In the genomic region with DNA sequence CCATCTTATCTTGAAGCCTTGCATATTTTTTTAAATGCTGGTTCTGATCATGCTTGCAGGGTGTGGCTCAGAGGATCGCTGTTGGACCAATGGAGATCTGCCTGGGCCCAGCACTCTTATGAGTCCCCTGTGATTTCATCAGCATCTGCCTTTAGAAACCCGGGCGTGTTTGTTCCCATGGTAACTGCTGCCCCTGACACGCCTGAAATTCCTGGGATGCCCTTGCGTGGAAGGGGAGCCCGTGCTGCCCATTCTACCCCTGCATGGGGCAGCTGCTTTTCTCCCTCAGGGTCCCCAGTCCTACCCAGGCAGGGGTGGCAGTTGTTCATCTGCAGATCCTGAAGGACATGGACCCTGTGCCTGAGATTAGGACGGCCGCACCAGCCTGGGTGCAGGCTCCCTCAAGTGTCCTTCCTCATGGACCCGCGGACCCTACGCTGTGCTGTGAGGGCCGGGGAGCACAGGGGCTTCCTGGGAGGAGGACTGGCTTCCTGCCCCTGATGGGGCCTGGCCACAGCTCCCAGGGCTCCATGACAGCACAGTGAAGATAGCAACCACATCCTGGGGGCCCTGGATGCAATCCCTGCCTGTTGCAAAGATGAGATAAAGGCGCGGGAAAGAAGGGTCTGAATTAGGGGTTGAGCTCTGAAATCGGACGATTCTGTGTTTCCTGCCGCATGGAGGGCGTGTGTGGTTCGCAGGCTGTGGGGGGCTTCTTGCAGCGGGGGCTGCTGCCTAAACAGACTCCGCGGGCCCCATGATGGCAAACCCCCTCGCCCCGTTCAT, we compare ENCODE assay signal across 8 cellular contexts.
DNase-seq lines count a peak whose midpoint lies in the region; ATAC-seq, FAIRE-seq and TF ChIP-seq lines count a peak whose summit lies in the region.

No MANE protein-coding gene starts in this region.

- H2AFZ ChIP-seq in IMR-90 (replicated peaks; ENCODE audit: low read length, poor library complexity) (peak overlapping the region; percentile 46), astrocyte (ENCODE audit: low read depth, low read length) (peak overlapping the region; percentile 63)

- intact Hi-C loops in IMR-90 (cut with micrococcal nuclease), result no loop called here

- H3K9me3 Mint-ChIP-seq in astrocyte (ENCODE audit: unreplicated experiment), result peaks cover 2% of the 10 kb centered on the region

- H2BK5ac ChIP-seq in IMR-90 (ENCODE audit: low read depth, low read length, poor library complexity, severe bottlenecking), result no peak overlapping the region

- in situ Hi-C loops in IMR-90 (cut with MboI; ENCODE audit: low sequenced_read_pairs), result loop anchor here (25.0 kb wide), 1 partner anchor 805 kb away; no protein-coding TSS in a partner anchor

- H2BK120ac ChIP-seq in IMR-90 (ENCODE audit: low read depth, low read length), result no peak overlapping the region

- H3K23ac ChIP-seq in IMR-90 (ENCODE audit: low read depth, low read length), result no peak overlapping the region

- H3K56ac ChIP-seq in IMR-90 (ENCODE audit: extremely low read depth, insufficient read depth, low read length), result no peak overlapping the region

- no peak overlapping the region for H3K18ac ChIP-seq in IMR-90 (ENCODE audit: low read depth, low read length)

- no peaks in the 10 kb centered on the region for H3K36me3 ChIP-seq in BE2C
- no peaks in the 10 kb centered on the region; the same call in 1 of the 2 replicates for H3K36me3 ChIP-seq in IMR-90 (ENCODE audit: control insufficient read depth, insufficient read depth, low read length)
- H3K36me3 ChIP-seq in astrocyte (ENCODE audit: insufficient read depth, low read length), result no peaks in the 10 kb centered on the region
- H3K36me3 ChIP-seq in iPS-20b (ENCODE audit: insufficient read depth, low read depth, low read length), result no peaks in the 10 kb centered on the region
- no peaks in the 10 kb centered on the region for H3K36me3 ChIP-seq in stomach smooth muscle (ENCODE audit: control insufficient read depth in 2 of 2, insufficient read depth in 2 of 2, low read length in 2 of 2)

- no peak overlapping the region for H2BK20ac ChIP-seq in IMR-90 (ENCODE audit: low read depth, low read length)

- BruUV-seq in IMR-90 (replicated peaks; lab: Mats Ljungman, UMichigan), result no TSS peak

- peak; percentile 59 for DNase-seq in BE2C
- DNase-seq in IMR-90, result peak; percentile 49
- DNase-seq in astrocyte (ENCODE audit: low read depth), result peak; percentile 70
- no peak for DNase-seq in DMS153 (lab: John Stamatoyannopoulos, UW)
- DNase-seq in RCC 7860 (ENCODE audit: low spot score), result no peak
- DNase-seq in stimulated activated CD4-positive, alpha-beta T cell treated with anti-CD3 and anti-CD28 coated beads, Interleukin-4, amount 100 ng/mL, for 4 hours, result no peak

- 44% methylated on average over 17 of the region's 24 CpGs; no CpG with 5 or more reads in 1 of the 2 experiments for WGBS in IMR-90 (ENCODE audit: extremely low coverage in 2 of 2, insufficient read length in 1 of 2), 2 experiments

- peak overlapping the region; percentile 21; the same call in 1 of the 2 replicates for H3K4ac ChIP-seq in IMR-90 (ENCODE audit: low read depth, low read length)

- H3K27ac ChIP-seq in IMR-90 (ENCODE audit: insufficient read depth, low read length) (no peak overlapping the region), astrocyte (ENCODE audit: low read depth, low read length) (peak overlapping the region; percentile 15), iPS-20b (ENCODE audit: low read length) (no peak overlapping the region), stomach smooth muscle (ENCODE audit: low read length) (peak overlapping the region; percentile 41)

- dilution Hi-C loops in IMR-90 (cut with HindIII; ENCODE audit: low sequenced_read_pairs, unreplicated experiment), result no loop called here

- H3K4me1 Mint-ChIP-seq in astrocyte (ENCODE audit: low read depth, unreplicated experiment), result peaks cover 8% of the 10 kb centered on the region

- H3K4me3 ChIP-seq in BE2C (ENCODE audit: low read depth, low read length) (peak overlapping the region; percentile 80), IMR-90 (ENCODE audit: insufficient read depth, low read depth, low read length) (no peak overlapping the region), astrocyte (ENCODE audit: insufficient read depth, low read depth, low read length) (peak overlapping the region; percentile 55), iPS-20b (ENCODE audit: low read length) (peak overlapping the region; percentile 65), stomach smooth muscle (ENCODE audit: low read length in 2 of 2) (peak overlapping the region; percentile 71 to 76)

- peak overlapping the region; percentile 62 for H3K4me3 Mint-ChIP-seq in astrocyte (ENCODE audit: unreplicated experiment)

- H3K27ac Mint-ChIP-seq in astrocyte (ENCODE audit: unreplicated experiment), result peak overlapping the region; percentile 41

- H3K9ac ChIP-seq in IMR-90 (ENCODE audit: low read depth, low read length), result no peak overlapping the region
- H3K9ac ChIP-seq in astrocyte (ENCODE audit: low read length), result peak overlapping the region; percentile 74
- peak overlapping the region; percentile 65; the same call in 1 of the 2 replicates for H3K9ac ChIP-seq in iPS-20b (ENCODE audit: low read depth, low read length)
- peak overlapping the region; percentile 42 to 66 for H3K9ac ChIP-seq in stomach smooth muscle (ENCODE audit: low read length in 2 of 2)

- H4K20me1 ChIP-seq in IMR-90 (ENCODE audit: insufficient read depth, low read length), result no peaks in the 10 kb centered on the region
- no peaks in the 10 kb centered on the region for H4K20me1 ChIP-seq in astrocyte (ENCODE audit: insufficient read depth, low read length)

- H3K4me2 ChIP-seq in IMR-90 (ENCODE audit: low read depth, low read length) (no peak overlapping the region), astrocyte (ENCODE audit: low read length) (peak overlapping the region; percentile 90)

- no peak overlapping the region for H4K8ac ChIP-seq in IMR-90 (ENCODE audit: low read depth in 2 of 2, low read length in 2 of 2)

- no peak overlapping the region for H2AK5ac ChIP-seq in IMR-90 (ENCODE audit: low read depth, low read length)

- TF ChIP-seq CTCF in BE2C (IDR thresholded peaks at IDR 0.05; ENCODE audit: low read depth, low read length), result no peak; the same call in 1 of the 2 replicates
- no peak for TF ChIP-seq CTCF in IMR-90 (conservative IDR thresholded peaks at IDR 0.05; ENCODE audit: low read depth, low read length)
- no peak for TF ChIP-seq CTCF in astrocyte (IDR thresholded peaks at IDR 0.05; ENCODE audit: insufficient read depth, low read depth, low read length)

- H2AK9ac ChIP-seq in IMR-90 (replicated peaks; ENCODE audit: low read depth, low read length, poor library complexity), result peak overlapping the region; percentile 23

- POLR2A ChIA-PET in IMR-90 (lab: Charles Lee; ENCODE audit: unreplicated experiment), result no interaction called here

- FAIRE-seq in astrocyte (lab: Jason Lieb, UNC), result no peak
- FAIRE-seq in RCC 7860 (lab: Jason Lieb, UNC), result no peak

- TF ChIP-seq POLR2A in IMR-90 (IDR thresholded peaks at IDR 0.05; ENCODE audit: low read depth, low read length), result no peak

- H3K79me2 ChIP-seq in astrocyte (ENCODE audit: insufficient read depth, low read length), result no peaks in the 10 kb centered on the region

- peaks cover 3% of the 10 kb centered on the region; the same call in 1 of the 2 replicates for H3K9me1 ChIP-seq in IMR-90 (ENCODE audit: insufficient read depth, low read length)

- no peak overlapping the region for H2BK15ac ChIP-seq in IMR-90 (ENCODE audit: low read depth, low read length)

- peaks cover 3% of the 10 kb centered on the region for H3K4me1 ChIP-seq in BE2C
- peaks cover 2% of the 10 kb centered on the region; the same call in 1 of the 2 replicates for H3K4me1 ChIP-seq in IMR-90 (ENCODE audit: control insufficient read depth, insufficient read depth, low read length)
- peaks cover 11% of the 10 kb centered on the region for H3K4me1 ChIP-seq in astrocyte (ENCODE audit: insufficient read depth, low read length)
- H3K4me1 ChIP-seq in iPS-20b (ENCODE audit: insufficient read depth, low read length), result peaks cover 9% of the 10 kb centered on the region; the same call in 1 of the 2 replicates
- H3K4me1 ChIP-seq in stomach smooth muscle (ENCODE audit: control insufficient read depth, insufficient read depth, low read length), result peaks cover 17% of the 10 kb centered on the region

- H3K27me3 ChIP-seq in BE2C (no peaks in the 10 kb centered on the region), IMR-90 (ENCODE audit: control insufficient read depth, insufficient read depth, low read length) (no peaks in the 10 kb centered on the region), astrocyte (ENCODE audit: insufficient read depth, low read length) (no peaks in the 10 kb centered on the region), iPS-20b (ENCODE audit: insufficient read depth, low read length) (peaks cover 13% of the 10 kb centered on the region), stomach smooth muscle (ENCODE audit: control insufficient read depth in 1 of 2, insufficient read depth in 2 of 2, low read length in 2 of 2) (no peaks in the 10 kb centered on the region)

- H3K27me3 Mint-ChIP-seq in astrocyte (ENCODE audit: low read depth, unreplicated experiment), result no peaks in the 10 kb centered on the region

- no peak overlapping the region for H4K91ac ChIP-seq in IMR-90 (ENCODE audit: insufficient read depth, low read depth, low read length)

- H3K9me3 ChIP-seq in BE2C (no peaks in the 10 kb centered on the region), IMR-90 (ENCODE audit: control insufficient read depth, insufficient read depth, low read length) (no peaks in the 10 kb centered on the region), astrocyte (ENCODE audit: insufficient read depth, low read depth, low read length) (no peaks in the 10 kb centered on the region), iPS-20b (ENCODE audit: insufficient read depth, low read depth, low read length) (no peaks in the 10 kb centered on the region), stomach smooth muscle (ENCODE audit: control insufficient read depth in 2 of 2, low read length in 2 of 2) (no peaks in the 10 kb centered on the region)

- CTCF ChIA-PET in IMR-90 (lab: Yijun Ruan, JAX), result interaction anchor here (0.6 kb wide), 1 partner anchor 260 kb away, joined by 3 read pairs; no protein-coding TSS in a partner anchor

- no peaks in the 10 kb centered on the region for H3K36me3 Mint-ChIP-seq in astrocyte (ENCODE audit: low read depth, unreplicated experiment)

- H3K14ac ChIP-seq in IMR-90 (replicated peaks; ENCODE audit: low read depth, low read length), result no peak overlapping the region

- peaks cover 0 to 4% of the 10 kb centered on the region in 2 experiments; a peak in 1 of 4 replicates for H3K79me1 ChIP-seq in IMR-90 (ENCODE audit: low read depth in 1 of 2, low read length in 2 of 2)

- no peak overlapping the region for H4K5ac ChIP-seq in IMR-90 (ENCODE audit: low read depth, low read length)

- peak; percentile 79 for ATAC-seq in IMR-90 (ENCODE audit: low read depth)

- TF ChIP-seq RAD21 in IMR-90 (IDR thresholded peaks at IDR 0.05; ENCODE audit: low read length), result no peak

TF ChIP-seq in IMR-90, 13 proteins besides CTCF, POLR2A, EP300 and RAD21:
- TF ChIP-seq CEBPB (IDR thresholded peaks at IDR 0.05; ENCODE audit: low read depth, low read length), result peak; percentile 55
- no peak for TF ChIP-seq BHLHE40 (IDR thresholded peaks at IDR 0.05; ENCODE audit: low read depth, low read length)

Comparison
In these comparisons a context has a peak if more than half of its experiments do, and no peak if none do; other contexts are left out.
1. DNase-seq: peak in BE2C (single experiment), IMR-90 (single experiment) and astrocyte (single experiment); none in DMS153 (single experiment), RCC 7860 (single experiment) and stimulated activated CD4-positive, alpha-beta T cell treated with anti-CD3 and anti-CD28 coated beads, Interleukin-4, amount 100 ng/mL, for 4 hours (0 of 2).
2. H3K27ac ChIP-seq: peak in astrocyte (single experiment) and stomach smooth muscle (single experiment); none in IMR-90 (single experiment) and iPS-20b (single experiment).